In the genomic region with DNA sequence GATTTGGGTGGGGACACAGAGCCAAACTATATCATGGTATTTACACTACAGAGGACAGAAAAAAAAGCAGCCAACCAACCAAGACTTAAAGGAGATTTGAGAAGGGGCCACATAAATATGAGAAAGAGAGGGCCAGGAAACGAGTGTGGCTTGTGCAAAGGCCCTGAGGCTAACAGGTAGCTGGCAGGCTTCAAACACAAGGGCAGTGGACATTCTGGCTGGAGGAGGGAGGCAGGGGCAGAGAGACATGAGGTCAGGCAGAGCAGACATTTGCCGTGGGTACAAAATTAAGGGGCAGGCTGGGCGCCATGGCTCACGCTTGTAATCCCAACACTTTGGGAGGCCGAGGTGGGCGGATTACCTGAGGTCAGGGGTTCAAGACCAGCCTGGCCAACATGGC, we compare ENCODE assay signal across 21 cellular contexts.
DNase-seq lines count a peak whose midpoint lies in the region; ATAC-seq, FAIRE-seq and TF ChIP-seq lines count a peak whose summit lies in the region.
"Had no signal": no experiment of that assay in that cellular context is flagged by ENCODE, and none has a peak within 500 bp of the region (broad histone marks: within the 10 kb centered on the region; RNA-seq: fewer than 3 reads in every experiment).

No MANE protein-coding gene starts in this region.

- peak overlapping the region; percentile 33 for H3K4me3 Mint-ChIP-seq in activated CD4-positive, alpha-beta T cell treated with anti-CD3 and anti-CD28 coated beads, Interleukin-2, amount 10 ng/mL, durations not matched to agents 7 days and 5 days
- peak overlapping the region; percentile 53 for H3K4me3 Mint-ChIP-seq in activated T-helper 2 cell treated with anti-CD3 and anti-CD28 coated beads, Interferon-gamma antibody, Interleukin-2, Interleukin-4, amounts not matched to agents 10 μg/mL and 5 μg/mL and 100 μg/mL, durations not matched to agents 14 hours and 24 hours and 36 hours (ENCODE audit: low read depth)
- H3K4me3 Mint-ChIP-seq in natural killer cell treated with Interleukin-12 subunit alpha and Interleukin-12 subunit beta and Interleukin-15 and Interleukin-18, amount 100 ng/mL, for 72 hours = peak overlapping the region; percentile 66
- H3K4me3 Mint-ChIP-seq: CD14-positive monocyte had no signal

- H3K79me2 ChIP-seq in DOHH2 (ENCODE audit: control insufficient read depth, low read length) = 0 out of 2 replicates have a peak, but pooled peaks cover 4% of the 10 kb centered on the region

- H3K9me3 ChIP-seq in DOHH2 (ENCODE audit: control insufficient read depth, insufficient read depth, low read length) (no peaks in the 10 kb centered on the region), pancreas (no peaks in the 10 kb centered on the region)
- H3K9me3 ChIP-seq: A549, adrenal gland had no signal

- H3K27ac Mint-ChIP-seq in activated CD4-positive, alpha-beta T cell treated with anti-CD3 and anti-CD28 coated beads, Interleukin-2, amount 10 ng/mL, durations not matched to agents 7 days and 5 days = peak overlapping the region; percentile 81
- peak overlapping the region; percentile 60 for H3K27ac Mint-ChIP-seq in activated T-helper 2 cell treated with anti-CD3 and anti-CD28 coated beads, Interferon-gamma antibody, Interleukin-2, Interleukin-4, amounts not matched to agents 10 μg/mL and 5 μg/mL and 100 μg/mL, durations not matched to agents 14 hours and 24 hours and 36 hours
- peak overlapping the region; percentile 68 to 88 for H3K27ac Mint-ChIP-seq in natural killer cell treated with Interleukin-12 subunit alpha and Interleukin-12 subunit beta and Interleukin-15 and Interleukin-18, amount 100 ng/mL, for 72 hours

- peaks cover 7% of the 10 kb centered on the region; the same call in 1 of the 2 replicates for H3F3A ChIP-seq in DOHH2 (ENCODE audit: control insufficient read depth, insufficient read depth)

- intact Hi-C loops in activated T-helper 2 cell treated with anti-CD3 and anti-CD28 coated beads, Interferon-gamma antibody, Interleukin-2, Interleukin-4, amounts not matched to agents 10 μg/mL and 5 μg/mL and 100 μg/mL, durations not matched to agents 14 hours and 24 hours and 36 hours (cut with micrococcal nuclease) = loop anchor here (2.0 to 10.0 kb wide), 9 partner anchors 51 to 1350 kb away; a partner anchor contains a TSS
- intact Hi-C loops in pancreas (cut with DNase I) = no loop called here

- peak overlapping the region; percentile 96 for H3K4me2 ChIP-seq in DOHH2 (ENCODE audit: low read length)
- H3K4me2 ChIP-seq: A549 had no signal

- H3K9me2 ChIP-seq in DOHH2 (replicated peaks; ENCODE audit: control insufficient read depth, low read length) = no peaks in the 10 kb centered on the region

- TF ChIP-seq CTCF in DOHH2 (IDR thresholded peaks at IDR 0.05; ENCODE audit: low read depth, low read length, poor library complexity, severe bottlenecking) (no peak), pancreas (IDR thresholded peaks at IDR 0.05) (no peak)

- peaks cover 5% of the 10 kb centered on the region for H3K9me3 Mint-ChIP-seq in activated CD4-positive, alpha-beta T cell treated with anti-CD3 and anti-CD28 coated beads, Interleukin-2, amount 10 ng/mL, durations not matched to agents 7 days and 5 days
- H3K9me3 Mint-ChIP-seq in activated T-helper 2 cell treated with anti-CD3 and anti-CD28 coated beads, Interferon-gamma antibody, Interleukin-2, Interleukin-4, amounts not matched to agents 10 μg/mL and 5 μg/mL and 100 μg/mL, durations not matched to agents 14 hours and 24 hours and 36 hours = no peaks in the 10 kb centered on the region
- H3K9me3 Mint-ChIP-seq in natural killer cell treated with Interleukin-12 subunit alpha and Interleukin-12 subunit beta and Interleukin-15 and Interleukin-18, amount 100 ng/mL, for 72 hours = peaks cover 5% of the 10 kb centered on the region

- no peak for ATAC-seq in natural killer cell treated with Interleukin-12 subunit alpha and Interleukin-12 subunit beta and Interleukin-15 and Interleukin-18, amount 100 ng/mL, for 72 hours
- ATAC-seq in pancreas = no peak
- ATAC-seq: A549, foreskin keratinocyte had no signal

- peaks cover 15% of the 10 kb centered on the region for H3K36me3 Mint-ChIP-seq in activated CD4-positive, alpha-beta T cell treated with anti-CD3 and anti-CD28 coated beads, Interleukin-2, amount 10 ng/mL, durations not matched to agents 7 days and 5 days (ENCODE audit: low read depth)
- H3K36me3 Mint-ChIP-seq in activated T-helper 2 cell treated with anti-CD3 and anti-CD28 coated beads, Interferon-gamma antibody, Interleukin-2, Interleukin-4, amounts not matched to agents 10 μg/mL and 5 μg/mL and 100 μg/mL, durations not matched to agents 14 hours and 24 hours and 36 hours (ENCODE audit: low read depth) = peaks cover 8% of the 10 kb centered on the region
- H3K36me3 Mint-ChIP-seq in natural killer cell treated with Interleukin-12 subunit alpha and Interleukin-12 subunit beta and Interleukin-15 and Interleukin-18, amount 100 ng/mL, for 72 hours = no peaks in the 10 kb centered on the region

- H3K4me1 Mint-ChIP-seq in activated CD4-positive, alpha-beta T cell treated with anti-CD3 and anti-CD28 coated beads, Interleukin-2, amount 10 ng/mL, durations not matched to agents 7 days and 5 days = peaks cover 58% of the 10 kb centered on the region
- H3K4me1 Mint-ChIP-seq in activated T-helper 2 cell treated with anti-CD3 and anti-CD28 coated beads, Interferon-gamma antibody, Interleukin-2, Interleukin-4, amounts not matched to agents 10 μg/mL and 5 μg/mL and 100 μg/mL, durations not matched to agents 14 hours and 24 hours and 36 hours (ENCODE audit: low read depth) = peaks cover 38% of the 10 kb centered on the region
- peaks cover 33 to 41% of the 10 kb centered on the region in 2 donors for H3K4me1 Mint-ChIP-seq in natural killer cell treated with Interleukin-12 subunit alpha and Interleukin-12 subunit beta and Interleukin-15 and Interleukin-18, amount 100 ng/mL, for 72 hours (ENCODE audit: low read depth in 2 of 2)

- POLR2A ChIA-PET in activated CD4-positive, alpha-beta T cell treated with anti-CD3 and anti-CD28 coated beads, Interleukin-2, amount 10 ng/mL, durations not matched to agents 7 days and 5 days (lab: Charles Lee) = no interaction called here

- H3K27ac ChIP-seq in DOHH2 (ENCODE audit: low read depth, low read length) (peak overlapping the region; percentile 80; the same call in 1 of the 2 replicates), pancreas (no peak overlapping the region)
- H3K27ac ChIP-seq: A549, adrenal gland, epithelial cell of prostate, foreskin keratinocyte had no signal

- no peaks in the 10 kb centered on the region for H4K20me1 ChIP-seq in DOHH2 (ENCODE audit: control insufficient read depth, insufficient read depth, low read depth, low read length)

- no peak for DNase-seq in activated CD4-positive, alpha-beta T cell treated with anti-CD3 and anti-CD28 coated beads, Interleukin-2, amount 10 ng/mL, durations not matched to agents 7 days and 5 days
- DNase-seq in activated CD4-positive, alpha-beta T cell treated with anti-CD3 and anti-CD28 coated beads for 48 hours = no peak
- no peak for DNase-seq in activated T-helper 2 cell treated with anti-CD3 and anti-CD28 coated beads, Interferon-gamma antibody, Interleukin-2, Interleukin-4, amounts not matched to agents 10 μg/mL and 5 μg/mL and 100 μg/mL, durations not matched to agents 14 hours and 24 hours and 36 hours (ENCODE audit: low spot score)
- DNase-seq in natural killer cell treated with Interleukin-12 subunit alpha and Interleukin-12 subunit beta and Interleukin-15 and Interleukin-18, amount 100 ng/mL, for 72 hours (ENCODE audit: low spot score) = no peak
- no peak for DNase-seq in mucosa of gallbladder (ENCODE audit: low spot score)
- no peak for DNase-seq in COR-L47 (lab: John Stamatoyannopoulos, UW)
- DNase-seq in pancreas = no peak
- DNase-seq: activated CD8-positive, alpha-beta memory T cell treated with anti-CD3 and anti-CD28 coated beads, Interleukin-2, amount 50 U/mL, for 4 hours; adrenal gland; foreskin keratinocyte; hippocampal formation; kidney; NCI-H1436 treated with DMSO at 0.1 percent for 48 hours; NCI-H748 treated with DMSO at 0.1 percent for 48 hours; SHP77 treated with DMSO at 0.1 percent for 48 hours; stimulated activated CD4-positive, alpha-beta T cell treated with anti-CD3 and anti-CD28 coated beads, Interleukin-1b, Interleukin-23, amount 100 ng/mL, for 48 hours had no signal

- 88 to 89% methylated on average over 6 of the region's 6 CpGs for WGBS in pancreas, 2 donors

- CTCF ChIA-PET in activated CD4-positive, alpha-beta T cell treated with anti-CD3 and anti-CD28 coated beads, Interleukin-2, amount 10 ng/mL, durations not matched to agents 7 days and 5 days (lab: Charles Lee) = no interaction called here

- H3K36me3 ChIP-seq in DOHH2 (ENCODE audit: control insufficient read depth, low read length) (no peaks in the 10 kb centered on the region), pancreas (no peaks in the 10 kb centered on the region)
- H3K36me3 ChIP-seq: adrenal gland had no signal

- H3K4me3 ChIP-seq in DOHH2 (ENCODE audit: low read length) (peak overlapping the region; percentile 75; the same call in 1 of the 2 replicates), pancreas (no peak overlapping the region)
- H3K4me3 ChIP-seq: A549, adrenal gland had no signal

- H3K27me3 ChIP-seq in DOHH2 (ENCODE audit: control insufficient read depth, low read length) (no peaks in the 10 kb centered on the region), pancreas (no peaks in the 10 kb centered on the region)
- H3K27me3 ChIP-seq: adrenal gland, foreskin keratinocyte had no signal

- no peaks in the 10 kb centered on the region for H3K27me3 Mint-ChIP-seq in activated CD4-positive, alpha-beta T cell treated with anti-CD3 and anti-CD28 coated beads, Interleukin-2, amount 10 ng/mL, durations not matched to agents 7 days and 5 days
- no peaks in the 10 kb centered on the region for H3K27me3 Mint-ChIP-seq in activated T-helper 2 cell treated with anti-CD3 and anti-CD28 coated beads, Interferon-gamma antibody, Interleukin-2, Interleukin-4, amounts not matched to agents 10 μg/mL and 5 μg/mL and 100 μg/mL, durations not matched to agents 14 hours and 24 hours and 36 hours (ENCODE audit: low read depth)
- H3K27me3 Mint-ChIP-seq in natural killer cell treated with Interleukin-12 subunit alpha and Interleukin-12 subunit beta and Interleukin-15 and Interleukin-18, amount 100 ng/mL, for 72 hours = no peaks in the 10 kb centered on the region

- H3K4me1 ChIP-seq in DOHH2 (ENCODE audit: control insufficient read depth, low read length) (peaks cover 51% of the 10 kb centered on the region), pancreas (no peaks in the 10 kb centered on the region)
- H3K4me1 ChIP-seq: adrenal gland had no signal

- no peak for FAIRE-seq in pancreas (lab: Jason Lieb, UNC)
- FAIRE-seq: A549, H54, kidney had no signal
